ENCODE assay signal across 8 cellular contexts in genomic region chr17:43832168-43832975, GRCh38. TPM values are rescaled to one million over a fixed set of nuclear protein-coding genes. Genes with fewer than 3 reads are reported as not detected.
DNase-seq lines count a peak whose midpoint lies in the region; FAIRE-seq and TF ChIP-seq lines count a peak whose summit lies in the region.

No MANE protein-coding gene starts in this region.

- DNase-seq in activated CD8-positive, alpha-beta memory T cell treated with anti-CD3 and anti-CD28 coated beads for 24 hours = peak; percentile 64
- no peak for DNase-seq in activated CD8-positive, alpha-beta memory T cell treated with anti-CD3 and anti-CD28 coated beads, Interleukin-2, amount 50 U/mL, for 4 hours
- DNase-seq in RCC 7860 (ENCODE audit: low spot score) (peak; percentile 63), bronchial epithelial cell (ENCODE audit: low read depth) (peak; percentile 73), kidney epithelial cell (ENCODE audit: low read depth) (peak; percentile 16), DMS153 treated with DMSO at 0.1 percent for 48 hours (lab: John Stamatoyannopoulos, UW; ENCODE audit: unreplicated experiment) (no peak), GM12891 (ENCODE audit: insufficient read length, low spot score) (no peak)
- peak; percentile 28 to 40 for DNase-seq in stimulated activated CD4-positive, alpha-beta T cell treated with anti-CD3 and anti-CD28 coated beads, Interleukin-2, amount 100 ng/mL, for 24 hours

- FAIRE-seq in RCC 7860 (lab: Jason Lieb, UNC) (no peak), bronchial epithelial cell (lab: Jason Lieb, UNC) (no peak), GM12891 (lab: Jason Lieb, UNC) (no peak)

- H3K36me3 ChIP-seq in bronchial epithelial cell (ENCODE audit: control insufficient read depth, insufficient read depth, low read length) (peaks cover 17% of the 10 kb centered on the region), kidney epithelial cell (ENCODE audit: control insufficient read depth, insufficient read depth, low read length) (peaks cover 6% of the 10 kb centered on the region)

- TF ChIP-seq CTCF in bronchial epithelial cell (IDR thresholded peaks at IDR 0.05; ENCODE audit: insufficient read depth, low read length, severe bottlenecking) (no peak), kidney epithelial cell (IDR thresholded peaks at IDR 0.05; ENCODE audit: insufficient read depth, low read length, poor library complexity, severe bottlenecking) (no peak)

- no peaks in the 10 kb centered on the region for H3K27me3 ChIP-seq in bronchial epithelial cell (ENCODE audit: control insufficient read depth, insufficient read depth, low read length)
- no peaks in the 10 kb centered on the region for H3K27me3 ChIP-seq in kidney epithelial cell (ENCODE audit: control insufficient read depth, insufficient read depth, low read length)

- peak overlapping the region; percentile 54 for H3K4me3 ChIP-seq in bronchial epithelial cell (ENCODE audit: low read depth, low read length)
- H3K4me3 ChIP-seq in kidney epithelial cell (ENCODE audit: low read depth, low read length) = peak overlapping the region; percentile 56

- no peak for TF ChIP-seq POLR2A in GM12891 (IDR thresholded peaks at IDR 0.05; ENCODE audit: low read depth, low read length)

TF ChIP-seq in GM12891, 5 proteins besides CTCF, POLR2A, EP300 and RAD21:
- no peak for TF ChIP-seq POU2F2 (IDR thresholded peaks at IDR 0.05; ENCODE audit: low read depth, low read length)
- no peak for TF ChIP-seq TAF1 (IDR thresholded peaks at IDR 0.05; ENCODE audit: low read depth, low read length)
- no peak for TF ChIP-seq POLR2AphosphoS5 (IDR thresholded peaks at IDR 0.05; ENCODE audit: low read depth, low read length)

RNA-seq across cellular contexts. Expression of gene MPP3, which starts 0.6 kb away (rescaled TPM):
- total RNA-seq in bronchial epithelial cell (7.2 and 9.7 TPM in 2 replicates), kidney epithelial cell (4.1 and 13.2 TPM in 2 replicates)
- not detected for polyA plus RNA-seq in GM12891 (2012; ENCODE audit: low read depth, missing spikeins)

RNA-seq across cellular contexts. Expression of gene CD300LG, which starts 14.6 kb away (rescaled TPM):
- total RNA-seq in bronchial epithelial cell (not detected in 2 replicates), kidney epithelial cell (not detected in 2 replicates)
- polyA plus RNA-seq in GM12891 (2012; ENCODE audit: low read depth, missing spikeins) = not detected

RNA-seq across cellular contexts. Expression of gene CFAP97D1, which starts 52.1 kb away (rescaled TPM):
- total RNA-seq in bronchial epithelial cell = not detected in 2 replicates
- total RNA-seq in kidney epithelial cell = not detected in 2 replicates
- polyA plus RNA-seq in GM12891 (2012; ENCODE audit: low read depth, missing spikeins) = not detected

RNA-seq across cellular contexts. Expression of gene DUSP3, which starts 53.6 kb away (rescaled TPM):
- total RNA-seq in bronchial epithelial cell (36.9 and 37.8 TPM in 2 replicates), kidney epithelial cell (117 and 122 TPM in 2 replicates)
- polyA plus RNA-seq in GM12891 (2012; ENCODE audit: low read depth, missing spikeins) = 5.9 TPM

Comparison
In these comparisons a context has a peak if more than half of its experiments do, and no peak if none do; other contexts are left out.
1. DNase-seq: peak in activated CD8-positive, alpha-beta memory T cell treated with anti-CD3 and anti-CD28 coated beads for 24 hours (single experiment), RCC 7860 (single experiment), bronchial epithelial cell (single experiment), kidney epithelial cell (single experiment) and stimulated activated CD4-positive, alpha-beta T cell treated with anti-CD3 and anti-CD28 coated beads, Interleukin-2, amount 100 ng/mL, for 24 hours (2 of 2); none in activated CD8-positive, alpha-beta memory T cell treated with anti-CD3 and anti-CD28 coated beads, Interleukin-2, amount 50 U/mL, for 4 hours (single experiment), DMS153 treated with DMSO at 0.1 percent for 48 hours (single experiment) and GM12891 (single experiment).